Comparison of ENCODE assay signal across 23 cellular contexts in the genomic region with DNA sequence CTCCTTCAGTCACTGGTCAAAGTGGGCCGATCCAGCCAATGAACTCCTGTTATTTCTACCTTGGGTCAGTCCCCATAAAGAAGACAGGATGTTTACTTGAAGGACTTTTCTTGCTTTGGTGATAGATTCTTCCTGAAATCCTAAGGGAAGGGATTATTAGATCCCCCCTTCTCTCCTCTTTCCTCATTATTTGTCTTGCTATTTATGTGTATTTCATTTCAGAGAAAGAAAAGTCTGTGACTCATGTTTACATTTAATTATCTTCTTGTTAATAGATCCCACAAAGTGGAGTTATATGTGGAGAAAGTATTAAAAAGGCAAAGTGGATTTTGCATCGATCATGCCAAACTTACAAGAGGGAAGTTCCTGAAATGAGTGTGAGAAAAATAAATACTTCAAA.
DNase-seq lines count a peak whose midpoint lies in the region; TF ChIP-seq lines count a peak whose summit lies in the region.
"Had no signal": no experiment of that assay in that cellular context is flagged by ENCODE, and none has a peak within 500 bp of the region (broad histone marks: within the 10 kb centered on the region; RNA-seq: fewer than 3 reads in every experiment).

No MANE protein-coding gene starts in this region.

- peaks cover 33% of the 10 kb centered on the region for H3F3A ChIP-seq in SK-N-SH (replicated peaks; ENCODE audit: insufficient read depth)

- H3K9me3 Mint-ChIP-seq in glutamatergic neuron (ENCODE audit: unreplicated experiment), result peaks cover under 1% of the 10 kb centered on the region
- H3K9me3 Mint-ChIP-seq: IgD-negative memory B cell had no signal

- no peaks in the 10 kb centered on the region for H3K36me3 Mint-ChIP-seq in glutamatergic neuron (ENCODE audit: unreplicated experiment)
- H3K36me3 Mint-ChIP-seq: CD4-positive, CD25-positive, alpha-beta regulatory T cell; IgD-negative memory B cell had no signal

- 53% methylated on average over 2 of the region's 2 CpGs for WGBS in SK-N-SH (ENCODE audit: low lambda C conversion rate)

- H3K9me2 ChIP-seq in SK-N-SH, result no peaks in the 10 kb centered on the region; the same call in 1 of the 2 replicates

- H3K27ac ChIP-seq in SK-N-SH (ENCODE audit: low read depth in 2 of 2, low read length in 1 of 2), result peak overlapping the region; percentile 91 to 95
- peak overlapping the region; percentile 47 for H3K27ac ChIP-seq in temporal lobe (ENCODE audit: low read depth, low read length)
- no peak overlapping the region for H3K27ac ChIP-seq in tibial artery
- H3K27ac ChIP-seq: 22Rv1, BLaER1, HL-60, KMS-11, SJSA1 had no signal

- no peak for TF ChIP-seq RAD21 in SK-N-SH (IDR thresholded peaks at IDR 0.05; ENCODE audit: low read length)

- intact Hi-C loops in tibial artery (cut with DNase I; ENCODE audit: low total_unique reads), result no loop called here

- peaks cover 31 to 32% of the 10 kb centered on the region in 2 experiments for H3K4me1 ChIP-seq in SK-N-SH (ENCODE audit: control insufficient read depth in 1 of 2, insufficient read depth in 2 of 2, low read depth in 1 of 2, low read length in 1 of 2)
- peaks cover 0 to 13% (median 6%) of the 10 kb centered on the region in 4 donors for H3K4me1 ChIP-seq in tibial artery
- H3K4me1 ChIP-seq: BLaER1, SJSA1 had no signal

- no peaks in the 10 kb centered on the region for H4K20me1 ChIP-seq in SK-N-SH (ENCODE audit: insufficient read depth)
- H4K20me1 ChIP-seq: BLaER1 had no signal

- CTCF ChIA-PET in SK-N-SH (lab: Yijun Ruan, JAX), result interaction anchor here (1.0 to 1.5 kb wide), 2 partner anchors 15 to 119 kb away, joined by 3 to 4 read pairs; no protein-coding TSS in a partner anchor

- H3K4me3 ChIP-seq in SK-N-SH (ENCODE audit: low read depth in 2 of 2, low read length in 1 of 2) (no peak overlapping the region), tibial artery (no peak overlapping the region)
- H3K4me3 ChIP-seq: BLaER1, SJSA1 had no signal

- H3K4me3 Mint-ChIP-seq in glutamatergic neuron (ENCODE audit: unreplicated experiment), result no peak overlapping the region
- H3K4me3 Mint-ChIP-seq: CD4-positive, CD25-positive, alpha-beta regulatory T cell had no signal

- H3K27me3 ChIP-seq in SK-N-SH (ENCODE audit: insufficient read depth) (no peaks in the 10 kb centered on the region), tibial artery (no peaks in the 10 kb centered on the region)
- H3K27me3 ChIP-seq: BLaER1 had no signal

- H3K9ac ChIP-seq in SK-N-SH, result peak overlapping the region; percentile 1; the same call in 1 of the 2 replicates
- H3K9ac ChIP-seq: BLaER1, KMS-11 had no signal

- H3K27ac Mint-ChIP-seq in glutamatergic neuron (ENCODE audit: unreplicated experiment), result peak overlapping the region; percentile 69
- H3K27ac Mint-ChIP-seq: CD4-positive, CD25-positive, alpha-beta regulatory T cell; IgD-negative memory B cell had no signal

- no peak overlapping the region; the same call in 1 of the 2 replicates for H2AFZ ChIP-seq in SK-N-SH (ENCODE audit: low read depth)

- peaks cover 36% of the 10 kb centered on the region for H3K4me1 Mint-ChIP-seq in glutamatergic neuron (ENCODE audit: low read depth, unreplicated experiment)
- H3K4me1 Mint-ChIP-seq: CD4-positive, CD25-positive, alpha-beta regulatory T cell; IgD-negative memory B cell had no signal

- TF ChIP-seq CTCF in SK-N-SH (IDR thresholded peaks at IDR 0.05), result no peak
- no peak for TF ChIP-seq CTCF in glutamatergic neuron (IDR thresholded peaks at IDR 0.05; ENCODE audit: partially characterized antibody, unreplicated experiment)
- TF ChIP-seq CTCF in tibial artery (IDR thresholded peaks at IDR 0.05), result no peak

- no peaks in the 10 kb centered on the region for H3K79me2 ChIP-seq in SK-N-SH (ENCODE audit: insufficient read depth)

- H3K4me2 ChIP-seq in SK-N-SH, result peak overlapping the region; percentile 61; the same call in 1 of the 2 replicates
- H3K4me2 ChIP-seq: BLaER1, KMS-11 had no signal

- TF ChIP-seq EP300 in SK-N-SH (IDR thresholded peaks at IDR 0.05; ENCODE audit: borderline replicate concordance in 1 of 2, low read depth in 1 of 2, low read length in 1 of 2), result no peak

- peak; percentile 36 for DNase-seq in DMS153 (lab: John Stamatoyannopoulos, UW)
- DNase-seq in DMS153 treated with DMSO at 0.1 percent for 48 hours (lab: John Stamatoyannopoulos, UW; ENCODE audit: unreplicated experiment), result no peak
- no peak for DNase-seq in SK-N-SH
- DNase-seq in glutamatergic neuron, result no peak
- DNase-seq in activated gamma-delta T cell treated with Interleukin-2 at 50 U/mL for 16 hours, result no peak
- no peak for DNase-seq in islet precursor cell
- DNase-seq in tibial artery, result no peak
- DNase-seq: CD4-positive, CD25-positive, alpha-beta regulatory T cell; COR-L47; DMS79; GF-D8; NCI-H1048; NCI-H1436; NCI-H187; Right ventricle myocardium superior; RPMI8226 had no signal

- H3K27me3 Mint-ChIP-seq in glutamatergic neuron (ENCODE audit: unreplicated experiment), result peaks cover 3% of the 10 kb centered on the region
- H3K27me3 Mint-ChIP-seq: IgD-negative memory B cell had no signal

- POLR2A ChIA-PET in SK-N-SH (lab: Yijun Ruan, JAX), result no interaction called here

- H3K9me3 ChIP-seq in SK-N-SH, result no peaks in the 10 kb centered on the region
- H3K9me3 ChIP-seq in tibial artery, result no peaks in the 10 kb centered on the region
- H3K9me3 ChIP-seq: BLaER1, SJSA1 had no signal

- no peaks in the 10 kb centered on the region for H3K36me3 ChIP-seq in SK-N-SH (replicated peaks in 1 of 2; ENCODE audit: control insufficient read depth in 1 of 2, insufficient read depth in 2 of 2, low read length in 1 of 2)
- no peaks in the 10 kb centered on the region for H3K36me3 ChIP-seq in tibial artery
- H3K36me3 ChIP-seq: BLaER1, SJSA1 had no signal

TF ChIP-seq in SK-N-SH, 30 proteins besides CTCF, POLR2A, EP300 and RAD21:
- TF ChIP-seq POLR2AphosphoS5 (IDR thresholded peaks at IDR 0.05; ENCODE audit: low read depth, low read length) (no peak), FOSL2 (IDR thresholded peaks at IDR 0.05; ENCODE audit: borderline replicate concordance, low read depth) (no peak), MXI1 (IDR thresholded peaks at IDR 0.05; ENCODE audit: low read depth, low read length) (no peak), RXRA (IDR thresholded peaks at IDR 0.05; ENCODE audit: borderline replicate concordance, low read depth) (no peak), EZH2phosphoT487 (IDR thresholded peaks at IDR 0.05; ENCODE audit: borderline replicate concordance, low read depth) (no peak), RCOR1 (IDR thresholded peaks at IDR 0.05; ENCODE audit: low read length) (no peak), NRF1 (IDR thresholded peaks at IDR 0.05; ENCODE audit: low read depth, low read length) (no peak), FOXJ3 (CRISPR knock-in tag; IDR thresholded peaks at IDR 0.05) (no peak), GATA2 (CRISPR knock-in tag; IDR thresholded peaks at IDR 0.05) (no peak), SMC3 (IDR thresholded peaks at IDR 0.05; ENCODE audit: low read depth, low read length) (no peak), SIN3A (IDR thresholded peaks at IDR 0.05; ENCODE audit: borderline replicate concordance, low read depth, low read length) (no peak), TAF1 (IDR thresholded peaks at IDR 0.05; ENCODE audit: borderline replicate concordance, low read depth, low read length) (no peak), YY1 (IDR thresholded peaks at IDR 0.05; ENCODE audit: low read depth) (no peak)
- TF ChIP-seq, protein P1, sequence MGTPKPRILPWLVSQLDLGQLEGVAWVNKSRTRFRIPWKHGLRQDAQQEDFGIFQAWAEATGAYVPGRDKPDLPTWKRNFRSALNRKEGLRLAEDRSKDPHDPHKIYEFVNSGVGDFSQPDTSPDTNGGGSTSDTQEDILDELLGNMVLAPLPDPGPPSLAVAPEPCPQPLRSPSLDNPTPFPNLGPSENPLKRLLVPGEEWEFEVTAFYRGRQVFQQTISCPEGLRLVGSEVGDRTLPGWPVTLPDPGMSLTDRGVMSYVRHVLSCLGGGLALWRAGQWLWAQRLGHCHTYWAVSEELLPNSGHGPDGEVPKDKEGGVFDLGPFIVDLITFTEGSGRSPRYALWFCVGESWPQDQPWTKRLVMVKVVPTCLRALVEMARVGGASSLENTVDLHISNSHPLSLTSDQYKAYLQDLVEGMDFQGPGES (IDR thresholded peaks at IDR 0.05; ENCODE audit: low read depth, low read length), result no peak
- TF ChIP-seq, protein P2, sequence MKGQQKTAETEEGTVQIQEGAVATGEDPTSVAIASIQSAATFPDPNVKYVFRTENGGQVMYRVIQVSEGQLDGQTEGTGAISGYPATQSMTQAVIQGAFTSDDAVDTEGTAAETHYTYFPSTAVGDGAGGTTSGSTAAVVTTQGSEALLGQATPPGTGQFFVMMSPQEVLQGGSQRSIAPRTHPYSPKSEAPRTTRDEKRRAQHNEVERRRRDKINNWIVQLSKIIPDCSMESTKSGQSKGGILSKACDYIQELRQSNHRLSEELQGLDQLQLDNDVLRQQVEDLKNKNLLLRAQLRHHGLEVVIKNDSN (IDR thresholded peaks at IDR 0.05; ENCODE audit: borderline replicate concordance, low read depth), result no peak
- TF ChIP-seq, protein P3, sequence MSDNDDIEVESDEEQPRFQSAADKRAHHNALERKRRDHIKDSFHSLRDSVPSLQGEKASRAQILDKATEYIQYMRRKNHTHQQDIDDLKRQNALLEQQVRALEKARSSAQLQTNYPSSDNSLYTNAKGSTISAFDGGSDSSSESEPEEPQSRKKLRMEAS (IDR thresholded peaks at IDR 0.05; ENCODE audit: low read depth), result no peak

Comparison
In these comparisons a context has a peak if more than half of its experiments do, and no peak if none do; other contexts are left out.
1. H3K27ac ChIP-seq: peak in SK-N-SH (2 of 2) and temporal lobe (single experiment); none in tibial artery (0 of 2).